ENCODE assay signal across 22 cellular contexts in genomic region chr16:12177643-12178042, GRCh38.
"Had no signal": no experiment of that assay in that cellular context is flagged by ENCODE, and none has a peak within 500 bp of the region (broad histone marks: within the 10 kb centered on the region; RNA-seq: fewer than 3 reads in every experiment).

No MANE protein-coding gene starts in this region.

- H3K9me3 Mint-ChIP-seq: activated CD4-positive, alpha-beta T cell treated with anti-CD3 and anti-CD28 coated beads, Interleukin-2, amount 10 ng/mL, durations not matched to agents 7 days and 5 days; activated CD8-positive, alpha-beta T cell treated with anti-CD3 and anti-CD28 coated beads for 36 hours; activated naive CD8-positive, alpha-beta T cell treated with anti-CD3 and anti-CD28 coated beads, Interleukin-2, amount 50 U/mL, for 24 hours; activated T-helper 1 cell treated with anti-CD3 and anti-CD28 coated beads, Interleukin-12 subunit alpha, Interleukin-12 subunit beta, Interleukin-2, Interleukin-4 antibody, amounts not matched to agents 30 ng/mL and 10 ng/mL and 1 ng/mL, durations not matched to agents 14 hours and 24 hours and 36 hours; nephron had no signal

- H3K27me3 ChIP-seq: body of pancreas, cardiac muscle cell, hepatocyte, left lung had no signal

- H3K4me2 ChIP-seq: hepatocyte had no signal

- H3K4me3 ChIP-seq: body of pancreas, cardiac muscle cell, hepatocyte, left lung had no signal

- H3K9me3 ChIP-seq: body of pancreas, left lung had no signal

- DNase-seq: activated CD4-positive, alpha-beta T cell treated with anti-CD3 and anti-CD28 coated beads, Interleukin-2, amount 10 ng/mL, durations not matched to agents 7 days and 5 days; activated CD4-positive, CD25-positive, alpha-beta regulatory T cell treated with anti-CD3 and anti-CD28 coated beads, Interleukin-2, amount 50 U/mL, for 72 hours; activated CD8-positive, alpha-beta T cell treated with anti-CD3 and anti-CD28 coated beads for 36 hours; activated gamma-delta T cell; activated naive CD4-positive, alpha-beta T cell treated with anti-CD3 and anti-CD28 coated beads, Interleukin-2, amount 50 U/mL, for 16 hours; activated naive CD8-positive, alpha-beta T cell treated with anti-CD3 and anti-CD28 coated beads, Interleukin-2, amount 50 U/mL, for 24 hours; left lung; mammary epithelial cell; midbrain; small intestine; stimulated activated CD4-positive, alpha-beta T cell treated with anti-CD3 and anti-CD28 coated beads, Interleukin-15, amount 100 ng/mL, for 24 hours; stimulated activated CD4-positive, alpha-beta T cell treated with anti-CD3 and anti-CD28 coated beads, Interleukin-2, amount 100 ng/mL, for 48 hours; stimulated activated CD8-positive, alpha-beta memory T cell treated with anti-CD3 and anti-CD28 coated beads, Interleukin-4, amount 100 ng/mL, for 48 hours; stimulated activated naive B cell treated with anti-CD40 and anti-IgM and Interleukin-4, amounts not matched to agents 10 μg/mL and 1 μg/mL and 100 μg/mL, for 72 hours; T-helper 1 cell; WERI-Rb-1 had no signal

- H3K4me1 ChIP-seq: left lung had no signal

- ATAC-seq: activated CD8-positive, alpha-beta T cell treated with anti-CD3 and anti-CD28 coated beads for 36 hours; activated naive CD8-positive, alpha-beta T cell treated with anti-CD3 and anti-CD28 coated beads, Interleukin-2, amount 50 U/mL, for 24 hours; stimulated activated naive B cell treated with anti-CD40 and anti-IgM and Interleukin-4, amounts not matched to agents 10 μg/mL and 1 μg/mL and 100 μg/mL, for 72 hours had no signal

- H3K27ac Mint-ChIP-seq: activated CD4-positive, alpha-beta T cell treated with anti-CD3 and anti-CD28 coated beads, Interleukin-2, amount 10 ng/mL, durations not matched to agents 7 days and 5 days; activated CD8-positive, alpha-beta T cell treated with anti-CD3 and anti-CD28 coated beads for 36 hours; activated naive CD8-positive, alpha-beta T cell treated with anti-CD3 and anti-CD28 coated beads, Interleukin-2, amount 50 U/mL, for 24 hours; activated T-helper 1 cell treated with anti-CD3 and anti-CD28 coated beads, Interleukin-12 subunit alpha, Interleukin-12 subunit beta, Interleukin-2, Interleukin-4 antibody, amounts not matched to agents 30 ng/mL and 10 ng/mL and 1 ng/mL, durations not matched to agents 14 hours and 24 hours and 36 hours; stimulated activated naive B cell treated with anti-CD40 and anti-IgM and Interleukin-4, amounts not matched to agents 10 μg/mL and 1 μg/mL and 100 μg/mL, for 72 hours had no signal

- H3K36me3 ChIP-seq: cardiac muscle cell, left lung, WERI-Rb-1 had no signal

- H3K27ac ChIP-seq: body of pancreas, cardiac muscle cell, epithelial cell of prostate, hepatocyte, left lung, WERI-Rb-1 had no signal

- H3K27me3 Mint-ChIP-seq: activated CD4-positive, alpha-beta T cell treated with anti-CD3 and anti-CD28 coated beads, Interleukin-2, amount 10 ng/mL, durations not matched to agents 7 days and 5 days; activated CD8-positive, alpha-beta T cell treated with anti-CD3 and anti-CD28 coated beads for 36 hours; activated naive CD8-positive, alpha-beta T cell treated with anti-CD3 and anti-CD28 coated beads, Interleukin-2, amount 50 U/mL, for 24 hours; stimulated activated naive B cell treated with anti-CD40 and anti-IgM and Interleukin-4, amounts not matched to agents 10 μg/mL and 1 μg/mL and 100 μg/mL, for 72 hours had no signal

- H3K4me1 Mint-ChIP-seq: activated CD4-positive, alpha-beta T cell treated with anti-CD3 and anti-CD28 coated beads, Interleukin-2, amount 10 ng/mL, durations not matched to agents 7 days and 5 days; activated naive CD8-positive, alpha-beta T cell treated with anti-CD3 and anti-CD28 coated beads, Interleukin-2, amount 50 U/mL, for 24 hours had no signal

- H3K4me3 Mint-ChIP-seq: activated CD4-positive, alpha-beta T cell treated with anti-CD3 and anti-CD28 coated beads, Interleukin-2, amount 10 ng/mL, durations not matched to agents 7 days and 5 days; activated CD8-positive, alpha-beta T cell treated with anti-CD3 and anti-CD28 coated beads for 36 hours; activated naive CD8-positive, alpha-beta T cell treated with anti-CD3 and anti-CD28 coated beads, Interleukin-2, amount 50 U/mL, for 24 hours; activated T-helper 1 cell treated with anti-CD3 and anti-CD28 coated beads, Interleukin-12 subunit alpha, Interleukin-12 subunit beta, Interleukin-2, Interleukin-4 antibody, amounts not matched to agents 30 ng/mL and 10 ng/mL and 1 ng/mL, durations not matched to agents 14 hours and 24 hours and 36 hours; nephron; stimulated activated naive B cell treated with anti-CD40 and anti-IgM and Interleukin-4, amounts not matched to agents 10 μg/mL and 1 μg/mL and 100 μg/mL, for 72 hours had no signal
